10 cellular contexts compared by ENCODE assay signal in genomic region chr1:64956241-64956640, GRCh38. TPM values are rescaled to one million over a fixed set of nuclear protein-coding genes. Genes with fewer than 3 reads are reported as not detected.
A peak's percentile ranks its signal among the peaks of the same experiment; 100 is the strongest.
DNase-seq lines count a peak whose midpoint lies in the region; ATAC-seq and TF ChIP-seq lines count a peak whose summit lies in the region.
"Had no signal": no experiment of that assay in that cellular context is flagged by ENCODE, and none has a peak within 500 bp of the region (broad histone marks: within the 10 kb centered on the region; RNA-seq: fewer than 3 reads in every experiment).

No MANE protein-coding gene starts in this region.

- no peaks in the 10 kb centered on the region for H3K36me3 Mint-ChIP-seq in activated CD8-positive, alpha-beta T cell treated with anti-CD3 and anti-CD28 coated beads for 36 hours (ENCODE audit: low read depth)
- H3K36me3 Mint-ChIP-seq: activated naive CD8-positive, alpha-beta T cell had no signal

- no peaks in the 10 kb centered on the region for H3K27me3 ChIP-seq in BLaER1 treated with 17β-estradiol and CSF1 and Interleukin-3, amounts not matched to agents 10 nM and 100 nM
- no peaks in the 10 kb centered on the region for H3K27me3 ChIP-seq in H7 (ENCODE audit: control insufficient read depth, insufficient read depth, low read length)
- H3K27me3 ChIP-seq in lower lobe of right lung (ENCODE audit: low read depth): no peaks in the 10 kb centered on the region

- H3K9ac ChIP-seq in BLaER1 treated with 17β-estradiol and CSF1 and Interleukin-3, amounts not matched to agents 10 nM and 100 nM: peak overlapping the region in 2 of 11 experiments; percentile 18 to 34; a peak in 3 of 22 replicates

- CTCF ChIA-PET in activated CD8-positive, alpha-beta T cell treated with anti-CD3 and anti-CD28 coated beads for 36 hours (lab: Charles Lee): no interaction called here

- TF ChIP-seq POLR2A in GM18505 (IDR thresholded peaks at IDR 0.05; ENCODE audit: borderline replicate concordance, extremely low read depth, insufficient read depth, insufficient read length): no peak

- H3K4me3 ChIP-seq in BLaER1 treated with 17β-estradiol and CSF1 and Interleukin-3, amounts not matched to agents 10 nM and 100 nM: peak overlapping the region in 1 of 10 experiments; percentile 26; a peak in 2 of 20 replicates
- H3K4me3 ChIP-seq in H7 (ENCODE audit: insufficient read depth, low read depth, low read length): no peak overlapping the region
- no peak overlapping the region for H3K4me3 ChIP-seq in lower lobe of right lung

- POLR2A ChIA-PET in activated CD8-positive, alpha-beta T cell treated with anti-CD3 and anti-CD28 coated beads for 36 hours (lab: Charles Lee): interaction anchor here (0.6 to 2.0 kb wide), 4 partner anchors 9 to 34 kb away, joined by 3 to 5 read pairs (median 3); no protein-coding TSS in a partner anchor

- H3K4me3 Mint-ChIP-seq in activated CD8-positive, alpha-beta T cell treated with anti-CD3 and anti-CD28 coated beads for 36 hours: no peak overlapping the region
- H3K4me3 Mint-ChIP-seq: activated naive CD8-positive, alpha-beta T cell had no signal

- no peak overlapping the region for H3K27ac Mint-ChIP-seq in activated CD8-positive, alpha-beta T cell treated with anti-CD3 and anti-CD28 coated beads for 36 hours
- H3K27ac Mint-ChIP-seq: activated naive CD8-positive, alpha-beta T cell had no signal

- no peaks in the 10 kb centered on the region for H3K9me3 Mint-ChIP-seq in activated CD8-positive, alpha-beta T cell treated with anti-CD3 and anti-CD28 coated beads for 36 hours

- H3K4me2 ChIP-seq in BLaER1 treated with 17β-estradiol and CSF1 and Interleukin-3, amounts not matched to agents 10 nM and 100 nM: peak overlapping the region; percentile 54 to 86 (median 71)

- H3K9me3 ChIP-seq in BLaER1 treated with 17β-estradiol and CSF1 and Interleukin-3, amounts not matched to agents 10 nM and 100 nM (replicated peaks in 1 of 11): peaks cover 0 to 3% (median 0%) of the 10 kb centered on the region in 11 experiments; a peak in 1 of 22 replicates
- no peaks in the 10 kb centered on the region for H3K9me3 ChIP-seq in lower lobe of right lung

- peaks cover 32 to 78% (median 51%) of the 10 kb centered on the region in 10 experiments for H3K4me1 ChIP-seq in BLaER1 treated with 17β-estradiol and CSF1 and Interleukin-3, amounts not matched to agents 10 nM and 100 nM
- H3K4me1 ChIP-seq in lower lobe of right lung: peaks cover 84% of the 10 kb centered on the region

- peaks cover 46 to 100% (median 86%) of the 10 kb centered on the region in 11 experiments for H4K20me1 ChIP-seq in BLaER1 treated with 17β-estradiol and CSF1 and Interleukin-3, amounts not matched to agents 10 nM and 100 nM

- peaks cover 55% of the 10 kb centered on the region for H3K4me1 Mint-ChIP-seq in activated CD8-positive, alpha-beta T cell treated with anti-CD3 and anti-CD28 coated beads for 36 hours (ENCODE audit: low read depth)

- intact Hi-C loops in activated CD8-positive, alpha-beta T cell treated with anti-CD3 and anti-CD28 coated beads for 36 hours (cut with micrococcal nuclease): loop anchor here (2.0 kb wide), 1 partner anchor 33 kb away; no protein-coding TSS in a partner anchor
- intact Hi-C loops in lower lobe of right lung (cut with DNase I): no loop called here

- DNase-seq in H7: peak; percentile 48
- peak; percentile 59 for DNase-seq in activated CD8-positive, alpha-beta T cell treated with anti-CD3 and anti-CD28 coated beads for 36 hours
- no peak for DNase-seq in lower lobe of right lung
- no peak for DNase-seq in amniotic stem cell (lab: John Stamatoyannopoulos, UW)
- DNase-seq in DMS114 treated with DMSO at 0.1 percent for 48 hours (lab: John Stamatoyannopoulos, UW; ENCODE audit: unreplicated experiment): no peak
- DNase-seq: occipital lobe had no signal

- peaks cover 0 to 15% (median 0%) of the 10 kb centered on the region in 11 experiments; a peak in 2 of 22 replicates for H3K36me3 ChIP-seq in BLaER1 treated with 17β-estradiol and CSF1 and Interleukin-3, amounts not matched to agents 10 nM and 100 nM
- H3K36me3 ChIP-seq in H7 (replicated peaks; ENCODE audit: control insufficient read depth, insufficient read depth, low read length) (no peaks in the 10 kb centered on the region), lower lobe of right lung (no peaks in the 10 kb centered on the region)

- TF ChIP-seq CTCF in activated CD8-positive, alpha-beta T cell treated with anti-CD3 and anti-CD28 coated beads for 36 hours (IDR thresholded peaks at IDR 0.05): no peak
- TF ChIP-seq CTCF in lower lobe of right lung (IDR thresholded peaks at IDR 0.05): no peak

- peak; percentile 45 for ATAC-seq in activated CD8-positive, alpha-beta T cell treated with anti-CD3 and anti-CD28 coated beads for 36 hours
- ATAC-seq in lower lobe of right lung: peak in 1 of 2 donors; percentile 36
- ATAC-seq in GM18505 (IDR thresholded peaks at IDR 0.05; ENCODE audit: unreplicated experiment): no peak
- ATAC-seq in HG03442 (IDR thresholded peaks at IDR 0.05; ENCODE audit: unreplicated experiment): no peak

- peak overlapping the region in 8 of 11 experiments; percentile 19 to 70 (median 50); a peak in 13 of 22 replicates for H3K27ac ChIP-seq in BLaER1 treated with 17β-estradiol and CSF1 and Interleukin-3, amounts not matched to agents 10 nM and 100 nM
- H3K27ac ChIP-seq in lower lobe of right lung: peak overlapping the region; percentile 57

- no peaks in the 10 kb centered on the region for H3K27me3 Mint-ChIP-seq in activated CD8-positive, alpha-beta T cell treated with anti-CD3 and anti-CD28 coated beads for 36 hours
- H3K27me3 Mint-ChIP-seq: activated naive CD8-positive, alpha-beta T cell had no signal

RNA-seq across cellular contexts. Expression of gene JAK1, which starts 10.1 kb away (rescaled TPM):
- 36.7 and 51.0 TPM in 2 replicates for total RNA-seq in H7 (2014; rRNA removed; shearing (Covaris generic))
- total RNA-seq in activated CD8-positive, alpha-beta T cell treated with anti-CD3 and anti-CD28 coated beads for 36 hours: 100 to 1,000 TPM in 1 of 2 experiments, 10 to 100 TPM in 1; 96.3 to 108 TPM
- 156 TPM for total RNA-seq in lower lobe of right lung

Comparison
In these comparisons a context has a peak if more than half of its experiments do, and no peak if none do; other contexts are left out.
1. DNase-seq: peak in H7 (single experiment) and activated CD8-positive, alpha-beta T cell treated with anti-CD3 and anti-CD28 coated beads for 36 hours (single experiment); none in lower lobe of right lung (single experiment), amniotic stem cell (single experiment) and DMS114 treated with DMSO at 0.1 percent for 48 hours (single experiment).